8 cellular contexts compared by ENCODE assay signal in genomic region chr19:42216653-42217521, GRCh38. TPM values are rescaled to one million over a fixed set of nuclear protein-coding genes. Genes with fewer than 3 reads are reported as not detected.
DNase-seq lines count a peak whose midpoint lies in the region; ATAC-seq, FAIRE-seq and TF ChIP-seq lines count a peak whose summit lies in the region.

No MANE protein-coding gene starts in this region.

- no peaks in the 10 kb centered on the region for H3K9me3 Mint-ChIP-seq in T-helper 1 cell treated with Interleukin-12 subunit alpha and Interleukin-12 subunit beta and Interleukin-4 antibody, amounts not matched to agents 30 μg/mL and 1 μg/mL, for 36 hours
- H3K9me3 Mint-ChIP-seq in dendritic cell treated with granulocyte-macrophage colony-stimulating factor and Interleukin-4, amounts not matched to agents 40 ng/mL and 50 ng/mL, for 4 days, result no peaks in the 10 kb centered on the region

- no peaks in the 10 kb centered on the region for H3K27me3 Mint-ChIP-seq in T-helper 1 cell treated with Interleukin-12 subunit alpha and Interleukin-12 subunit beta and Interleukin-4 antibody, amounts not matched to agents 30 μg/mL and 1 μg/mL, for 36 hours (ENCODE audit: low read depth)
- no peaks in the 10 kb centered on the region for H3K27me3 Mint-ChIP-seq in dendritic cell treated with granulocyte-macrophage colony-stimulating factor and Interleukin-4, amounts not matched to agents 40 ng/mL and 50 ng/mL, for 4 days

- intact Hi-C loops in dendritic cell treated with granulocyte-macrophage colony-stimulating factor and Interleukin-4, amounts not matched to agents 40 ng/mL and 50 ng/mL, for 4 days (cut with micrococcal nuclease), result loop anchor here (1.0 to 2.0 kb wide), 2 partner anchors 16 to 32 kb away; no protein-coding TSS in a partner anchor
- intact Hi-C loops in lower leg skin (cut with DNase I; ENCODE audit: low total_unique reads), result no loop called here

- peaks cover 62% of the 10 kb centered on the region for H3K4me1 Mint-ChIP-seq in T-helper 1 cell treated with Interleukin-12 subunit alpha and Interleukin-12 subunit beta and Interleukin-4 antibody, amounts not matched to agents 30 μg/mL and 1 μg/mL, for 36 hours (ENCODE audit: low read depth)
- peaks cover 73% of the 10 kb centered on the region for H3K4me1 Mint-ChIP-seq in dendritic cell treated with granulocyte-macrophage colony-stimulating factor and Interleukin-4, amounts not matched to agents 40 ng/mL and 50 ng/mL, for 4 days (ENCODE audit: low read depth)

- H3K4me3 Mint-ChIP-seq in T-helper 1 cell treated with Interleukin-12 subunit alpha and Interleukin-12 subunit beta and Interleukin-4 antibody, amounts not matched to agents 30 μg/mL and 1 μg/mL, for 36 hours, result peak overlapping the region; percentile 100
- peak overlapping the region; percentile 97 for H3K4me3 Mint-ChIP-seq in dendritic cell treated with granulocyte-macrophage colony-stimulating factor and Interleukin-4, amounts not matched to agents 40 ng/mL and 50 ng/mL, for 4 days

- WGBS in lower leg skin, 2 donors, result 2 to 6% methylated on average over 20 to 34 of the region's 79 CpGs

- peak overlapping the region; percentile 99 for H3K27ac Mint-ChIP-seq in T-helper 1 cell treated with Interleukin-12 subunit alpha and Interleukin-12 subunit beta and Interleukin-4 antibody, amounts not matched to agents 30 μg/mL and 1 μg/mL, for 36 hours
- peak overlapping the region; percentile 85 for H3K27ac Mint-ChIP-seq in dendritic cell treated with granulocyte-macrophage colony-stimulating factor and Interleukin-4, amounts not matched to agents 40 ng/mL and 50 ng/mL, for 4 days

- TF ChIP-seq POLR2A in lower leg skin (IDR thresholded peaks at IDR 0.05), result no peak

- no peak for TF ChIP-seq CTCF in lower leg skin (IDR thresholded peaks at IDR 0.05)

- H3K4me3 ChIP-seq in lower leg skin (ENCODE audit: low read depth, poor library complexity, severe bottlenecking), result peak overlapping the region; percentile 91

- ATAC-seq in HG03439 (IDR thresholded peaks at IDR 0.05; ENCODE audit: unreplicated experiment), result peak; percentile 15

- H3K36me3 Mint-ChIP-seq in T-helper 1 cell treated with Interleukin-12 subunit alpha and Interleukin-12 subunit beta and Interleukin-4 antibody, amounts not matched to agents 30 μg/mL and 1 μg/mL, for 36 hours (ENCODE audit: low read depth), result peaks cover 40% of the 10 kb centered on the region
- H3K36me3 Mint-ChIP-seq in dendritic cell treated with granulocyte-macrophage colony-stimulating factor and Interleukin-4, amounts not matched to agents 40 ng/mL and 50 ng/mL, for 4 days (ENCODE audit: low read depth), result peaks cover 70% of the 10 kb centered on the region

- peak; percentile 67 for DNase-seq in NCI-H82 (lab: John Stamatoyannopoulos, UW)
- no peak for DNase-seq in NCI-H82 treated with DMSO at 0.1 percent for 48 hours (lab: John Stamatoyannopoulos, UW; ENCODE audit: unreplicated experiment)
- DNase-seq in lower leg skin (ENCODE audit: low spot score in 2 of 2), result peak in 1 of 2 donors; percentile 91
- peak; percentile 25 for DNase-seq in stimulated activated naive CD4-positive, alpha-beta T cell treated with Interleukin-2 at 50 U/mL for 16 hours (lab: John Stamatoyannopoulos, UW)
- no peak for DNase-seq in GM19239 (ENCODE audit: insufficient read length, low spot score)

- no peak for FAIRE-seq in GM19239 (lab: Jason Lieb, UNC)

RNA-seq across cellular contexts. Expression of gene DEDD2, which starts 0.6 kb away (rescaled TPM):
- 100 to 1,000 TPM in 2 of 4 donors, 10 to 100 TPM in 2; 82.9 to 135 (median 93.5) TPM for total RNA-seq in lower leg skin

RNA-seq across cellular contexts. Expression of gene ZNF526, which starts 3.2 kb away (rescaled TPM):
- 10 to 100 TPM in 1 of 4 donors, 1 to 10 TPM in 3; 6.9 to 10.7 (median 8.6) TPM for total RNA-seq in lower leg skin

RNA-seq across cellular contexts. Expression of gene GSK3A, which starts 25.5 kb away (rescaled TPM):
- total RNA-seq in lower leg skin, result 10 to 100 TPM; 31.4 to 42.0 (median 34.1) TPM

RNA-seq across cellular contexts. Expression of gene ERF, which starts 38.0 kb away (rescaled TPM):
- 10 to 100 TPM; 29.9 to 44.0 (median 36.9) TPM for total RNA-seq in lower leg skin

RNA-seq across cellular contexts. Expression of gene CIC, which starts 52.2 kb away (rescaled TPM):
- 10 to 100 TPM; 57.8 to 90.0 (median 59.0) TPM for total RNA-seq in lower leg skin

Comparison
In these comparisons a context has a peak if more than half of its experiments do, and no peak if none do; other contexts are left out.
1. DNase-seq: peak in NCI-H82 (single experiment) and stimulated activated naive CD4-positive, alpha-beta T cell treated with Interleukin-2 at 50 U/mL for 16 hours (single experiment); none in NCI-H82 treated with DMSO at 0.1 percent for 48 hours (single experiment) and GM19239 (single experiment).